ENCODE assay signal across 1 cellular context in genomic region chr6:28565823-28566526, GRCh38.
TF ChIP-seq lines count a peak whose summit lies in the region.

No MANE protein-coding gene starts in this region.

TF ChIP-seq in HepG2, 621 proteins besides CTCF, POLR2A, EP300 and RAD21 (continued from another document and continues in another):
- no peak for TF ChIP-seq ARID3A (IDR thresholded peaks at IDR 0.05; ENCODE audit: low read depth, low read length)
- 0 out of 3 replicates have a peak, but pooled peaks have one; percentile 18 for TF ChIP-seq MXI1 (IDR thresholded peaks at IDR 0.05; ENCODE audit: borderline replicate concordance, low read depth, low read length)
- no peak for TF ChIP-seq ZFP1 (CRISPR knock-in tag; IDR thresholded peaks at IDR 0.05)
- TF ChIP-seq REST (IDR thresholded peaks at IDR 0.05; ENCODE audit: borderline replicate concordance in 1 of 2, low read depth in 1 of 2, low read length in 2 of 2), result no peak
- no peak for TF ChIP-seq DBP (CRISPR knock-in tag; IDR thresholded peaks at IDR 0.05; ENCODE audit: not compliant biosample characterization)
- no peak for TF ChIP-seq KDM5A (IDR thresholded peaks at IDR 0.05; ENCODE audit: borderline replicate concordance, low read length)
- TF ChIP-seq BHLHE40 (IDR thresholded peaks at IDR 0.05; ENCODE audit: low read length), result peak; percentile 41; the same call in 1 of the 2 replicates
- TF ChIP-seq KLF13 (CRISPR knock-in tag; IDR thresholded peaks at IDR 0.05), result no peak
- peak; percentile 62; the same call in 1 of the 2 replicates for TF ChIP-seq SOX5 (CRISPR knock-in tag; IDR thresholded peaks at IDR 0.05; ENCODE audit: borderline replicate concordance)
- no peak for TF ChIP-seq THAP11 (CRISPR knock-in tag; IDR thresholded peaks at IDR 0.05)
- TF ChIP-seq ZNF460 (CRISPR knock-in tag; IDR thresholded peaks at IDR 0.05; ENCODE audit: borderline replicate concordance), result no peak
- TF ChIP-seq KAT8 (CRISPR knock-in tag; IDR thresholded peaks at IDR 0.05), result peak; percentile 40; the same call in 1 of the 2 replicates
- TF ChIP-seq CSRNP1 (CRISPR knock-in tag; IDR thresholded peaks at IDR 0.05), result no peak
- 0 out of 2 replicates have a peak, but pooled peaks have one; percentile 31 for TF ChIP-seq MLXIP (CRISPR knock-in tag; IDR thresholded peaks at IDR 0.05; ENCODE audit: borderline replicate concordance)
- TF ChIP-seq CEBPG (CRISPR knock-in tag; IDR thresholded peaks at IDR 0.05), result peak; percentile 77
- TF ChIP-seq ADNP (CRISPR knock-in tag; IDR thresholded peaks at IDR 0.05), result no peak
- no peak for TF ChIP-seq NFAT5 (CRISPR knock-in tag; IDR thresholded peaks at IDR 0.05)
- no peak for TF ChIP-seq NR2F1 (CRISPR knock-in tag; IDR thresholded peaks at IDR 0.05)
- no peak for TF ChIP-seq TAF1 (CRISPR knock-in tag; IDR thresholded peaks at IDR 0.05)
- TF ChIP-seq NCOA2 (CRISPR knock-in tag; IDR thresholded peaks at IDR 0.05), result peak; percentile 46; the same call in 1 of the 2 replicates
- TF ChIP-seq GLI4 (CRISPR knock-in tag; IDR thresholded peaks at IDR 0.05; ENCODE audit: borderline replicate concordance), result no peak
- TF ChIP-seq NFYC (CRISPR knock-in tag; IDR thresholded peaks at IDR 0.05), result no peak
- peak; percentile 36; the same call in 1 of the 2 replicates for TF ChIP-seq ZFX (CRISPR knock-in tag; IDR thresholded peaks at IDR 0.05; ENCODE audit: low read depth)
- no peak for TF ChIP-seq SRY (CRISPR knock-in tag; IDR thresholded peaks at IDR 0.05)
- TF ChIP-seq DR1 (CRISPR knock-in tag; IDR thresholded peaks at IDR 0.05), result no peak
- 0 out of 2 replicates have a peak, but pooled peaks have one; percentile 0 for TF ChIP-seq HDAC1 (CRISPR knock-in tag; IDR thresholded peaks at IDR 0.05)
- peak; percentile 38; the same call in 1 of the 2 replicates for TF ChIP-seq MED1 (CRISPR knock-in tag; IDR thresholded peaks at IDR 0.05)
- TF ChIP-seq ZNF30 (CRISPR knock-in tag; IDR thresholded peaks at IDR 0.05), result no peak
- TF ChIP-seq HMGXB4 (CRISPR knock-in tag; IDR thresholded peaks at IDR 0.05; ENCODE audit: borderline replicate concordance in 1 of 2, low read depth in 1 of 2), result 0 out of 4 replicates have a peak, but pooled peaks of 1 of the 2 experiments have one; percentile 27
- no peak for TF ChIP-seq NAIF1 (CRISPR knock-in tag; IDR thresholded peaks at IDR 0.05; ENCODE audit: borderline replicate concordance)
- TF ChIP-seq ZNF7 (CRISPR knock-in tag; IDR thresholded peaks at IDR 0.05), result 0 out of 2 replicates have a peak, but pooled peaks have one; percentile 12
- peak; percentile 94 for TF ChIP-seq MLX (CRISPR knock-in tag; IDR thresholded peaks at IDR 0.05)
- no peak for TF ChIP-seq SAP130 (CRISPR knock-in tag; IDR thresholded peaks at IDR 0.05; ENCODE audit: low read depth)
- TF ChIP-seq ZNF574 (CRISPR knock-in tag; IDR thresholded peaks at IDR 0.05), result 0 out of 2 replicates have a peak, but pooled peaks have one; percentile 30
- TF ChIP-seq MAX (IDR thresholded peaks at IDR 0.05), result peak; percentile 50
- TF ChIP-seq ZNF891 (CRISPR knock-in tag; IDR thresholded peaks at IDR 0.05), result peak; percentile 100; the same call in 1 of the 2 replicates
